Comparison of ENCODE assay signal across 1 cellular context in genomic region chr16:20084624-20085226, GRCh38.
TF ChIP-seq lines count a peak whose summit lies in the region.

No MANE protein-coding gene starts in this region.

TF ChIP-seq in HepG2, 621 proteins besides CTCF, POLR2A, EP300 and RAD21 (continued from another document):
- TF ChIP-seq RARA (CRISPR knock-in tag; IDR thresholded peaks at IDR 0.05): no peak
TF ChIP-seq in HepG2: peak in this region for 9.
